In the genomic region with DNA sequence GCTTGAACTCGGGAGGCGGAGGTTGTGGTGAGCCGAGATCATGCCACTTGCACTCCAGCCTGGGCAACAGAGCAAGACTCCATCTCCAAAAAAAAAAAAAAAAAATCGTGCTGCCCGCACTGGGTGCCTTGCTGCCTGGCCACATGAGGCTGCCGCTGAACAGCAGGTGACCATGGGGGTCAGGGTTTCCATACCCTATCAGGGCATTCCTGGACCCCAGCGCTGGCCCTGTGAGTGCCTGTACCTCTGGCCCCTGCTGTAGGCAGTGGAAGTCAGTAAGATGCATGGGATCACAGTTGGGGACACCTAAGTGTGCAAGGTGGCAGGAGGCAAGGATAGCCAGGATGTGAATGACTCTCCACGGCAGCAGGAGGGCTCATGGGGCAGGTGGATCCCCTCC, we compare ENCODE assay signal across 10 cellular contexts. TPM values are rescaled to one million over a fixed set of nuclear protein-coding genes. Genes with fewer than 3 reads are reported as not detected.
"Had no signal": no experiment of that assay in that cellular context is flagged by ENCODE, and none has a peak within 500 bp of the region (broad histone marks: within the 10 kb centered on the region; RNA-seq: fewer than 3 reads in every experiment).

No MANE protein-coding gene starts in this region.

- H3K9me3 Mint-ChIP-seq: H9, IgD-negative memory B cell had no signal

- H3K4me3 ChIP-seq: GM23248 had no signal

- H2AFZ ChIP-seq: GM23248 had no signal

- H3K4me3 Mint-ChIP-seq: H9, IgD-negative memory B cell had no signal

- DNase-seq: GM23248, GOT3, H9, HCEC 1CT, Kasumi-1, KBM-7 had no signal

- H3K9ac ChIP-seq: GM23248 had no signal

- H3K27me3 Mint-ChIP-seq: IgD-negative memory B cell had no signal

- H3K27ac ChIP-seq: GM23248 had no signal

- FAIRE-seq: H54, HTR-8/SVneo had no signal

RNA-seq across cellular contexts. Expression of a gene that starts 18.9 kb away (rescaled TPM):
- total RNA-seq: GM23248, H9, HT-29 had no signal
- polyA plus RNA-seq: GM23248, IgD-negative memory B cell had no signal
